Comparison of ENCODE assay signal across 17 cellular contexts in genomic region chr2:164896226-164896625, GRCh38. TPM values are rescaled to one million over a fixed set of nuclear protein-coding genes. Genes with fewer than 3 reads are reported as not detected.
DNase-seq lines count a peak whose midpoint lies in the region; ATAC-seq and TF ChIP-seq lines count a peak whose summit lies in the region.
"Had no signal": no experiment of that assay in that cellular context is flagged by ENCODE, and none has a peak within 500 bp of the region (broad histone marks: within the 10 kb centered on the region; RNA-seq: fewer than 3 reads in every experiment).

No MANE protein-coding gene starts in this region.

- no peak overlapping the region for H2AFZ ChIP-seq in GM23248

- H4K20me1 ChIP-seq in GM23248 (ENCODE audit: insufficient read depth) = no peaks in the 10 kb centered on the region

- CTCF ChIA-PET in AG04449 (lab: Yijun Ruan, JAX) = interaction anchor here (2.3 to 4.2 kb wide), 2 partner anchors 55 to 158 kb away, joined by 9 to 12 read pairs; partner anchors contain the start of gene COBLL1

- no peaks in the 10 kb centered on the region for H3K9me2 ChIP-seq in GM23248 (ENCODE audit: insufficient read depth)

- H3K36me3 ChIP-seq in GM23248 (ENCODE audit: low read depth) (no peaks in the 10 kb centered on the region), SJCRH30 (no peaks in the 10 kb centered on the region)
- H3K36me3 ChIP-seq: pancreas had no signal

- no peak for TF ChIP-seq CTCF in AG04449 (IDR thresholded peaks at IDR 0.05; ENCODE audit: insufficient read depth, low read length, missing control alignments)

- POLR2A ChIA-PET in AG04449 (lab: Yijun Ruan, JAX) = no interaction called here

- H3K27ac ChIP-seq in GM23248 = peak overlapping the region; percentile 0; the same call in 1 of the 2 replicates
- H3K27ac ChIP-seq in SJCRH30 = peak overlapping the region; percentile 97
- no peak overlapping the region for H3K27ac ChIP-seq in substantia nigra (ENCODE audit: low read depth, low read length, poor library complexity, severe bottlenecking)

- intact Hi-C loops in Right ventricle myocardium inferior (cut with DNase I) = no loop called here

- H3K4me3 ChIP-seq in AG04449 (ENCODE audit: low read depth, low read length) (no peak overlapping the region), GM23248 (no peak overlapping the region), SJCRH30 (no peak overlapping the region)
- H3K4me3 ChIP-seq: pancreas had no signal

- 94 to 97% methylated on average over 4 of the region's 4 CpGs for WGBS in GM23248 (ENCODE audit: low coverage in 1 of 2, low lambda C conversion rate in 2 of 2, missing lambda C conversion rate in 2 of 2), 2 experiments

- no peaks in the 10 kb centered on the region for H3K9me3 ChIP-seq in GM23248 (ENCODE audit: low read depth)
- no peaks in the 10 kb centered on the region; the same call in 1 of the 2 replicates for H3K9me3 ChIP-seq in SJCRH30 (replicated peaks)
- H3K9me3 ChIP-seq: pancreas had no signal

- H3K4me1 ChIP-seq in GM23248 (ENCODE audit: insufficient read depth) = peaks cover 10% of the 10 kb centered on the region
- H3K4me1 ChIP-seq in SJCRH30 = peaks cover 44% of the 10 kb centered on the region

- H3K27me3 ChIP-seq in GM23248 (replicated peaks; ENCODE audit: insufficient read depth) (no peaks in the 10 kb centered on the region), SJCRH30 (no peaks in the 10 kb centered on the region)
- H3K27me3 ChIP-seq: pancreas had no signal

- H3K9ac ChIP-seq in GM23248 = no peak overlapping the region

- H3F3A ChIP-seq in GM23248 (ENCODE audit: insufficient read depth) = peaks cover 8% of the 10 kb centered on the region

- DNase-seq in AG04449 (ENCODE audit: low read depth, low spot score) (peak; percentile 54), GM23248 (peak; percentile 50), SJCRH30 (no peak), fibroblast of peridontal ligament (ENCODE audit: extremely low read depth) (peak; percentile 40), substantia nigra (lab: John Stamatoyannopoulos, UW) (no peak), C1 segment of cervical spinal cord (lab: John Stamatoyannopoulos, UW) (no peak), Right ventricle myocardium inferior (ENCODE audit: missing footprints) (no peak)
- DNase-seq: CD4-positive, alpha-beta memory T cell; DMS79 treated with DMSO at 0.1 percent for 48 hours; head of caudate nucleus; naive B cell; NCI-H774; pancreas; stimulated activated CD4-positive, alpha-beta T cell treated with anti-CD3 and anti-CD28 coated beads, Interleukin-2, amount 100 ng/mL, for 24 hours had no signal

- H3K79me2 ChIP-seq in GM23248 (ENCODE audit: insufficient read depth) = no peaks in the 10 kb centered on the region

- H3K4me2 ChIP-seq in GM23248 (ENCODE audit: unreplicated experiment) = no peak overlapping the region

- in situ Hi-C loops in GM23248 (cut with MboI) = no loop called here

- ATAC-seq in GM21528 (IDR thresholded peaks at IDR 0.05; ENCODE audit: low FRiP score, unreplicated experiment) (no peak), Right ventricle myocardium inferior (no peak)
- ATAC-seq: Panc1 had no signal

RNA-seq across cellular contexts. Expression of gene COBLL1, which starts 54.6 kb away (rescaled TPM):
- 1.3 and 1.8 TPM in 2 replicates for total RNA-seq in GM23248 (2014; rRNA removed; shearing (Covaris generic))
- polyA plus RNA-seq in GM23248 (2016; fragmentation: Nextera tagmentation; extraction: Ambion mirVana) = 2.2 and 2.5 TPM in 2 replicates
- 12.5 and 16.2 TPM in 2 replicates for total RNA-seq in SJCRH30 (2014; rRNA removed; shearing (Covaris generic))
- total RNA-seq in Right ventricle myocardium inferior = 15.2 TPM
- total RNA-seq: CD4-positive, alpha-beta memory T cell had no signal

RNA-seq across cellular contexts. Expression of gene SLC38A11, which starts 59.1 kb away (rescaled TPM):
- total RNA-seq in GM23248 (2014; rRNA removed; shearing (Covaris generic)) = not detected in 2 replicates
- polyA plus RNA-seq in GM23248 (2016; fragmentation: Nextera tagmentation; extraction: Ambion mirVana) = not detected in 2 replicates
- 0.08 and 0.18 TPM in 2 replicates for total RNA-seq in SJCRH30 (2014; rRNA removed; shearing (Covaris generic))
- 0.84 TPM for total RNA-seq in Right ventricle myocardium inferior
- total RNA-seq: CD4-positive, alpha-beta memory T cell; dermis microvascular lymphatic vessel endothelial cell had no signal
- polyA plus RNA-seq: CD4-positive, alpha-beta memory T cell had no signal

Comparison
In these comparisons a context has a peak if more than half of its experiments do, and no peak if none do; other contexts are left out.
1. DNase-seq: peak in AG04449 (single experiment), GM23248 (single experiment) and fibroblast of peridontal ligament (single experiment); none in SJCRH30 (0 of 2), substantia nigra (0 of 49), C1 segment of cervical spinal cord (0 of 14) and Right ventricle myocardium inferior (single experiment).